ENCODE assay signal across 8 cellular contexts in the genomic region with DNA sequence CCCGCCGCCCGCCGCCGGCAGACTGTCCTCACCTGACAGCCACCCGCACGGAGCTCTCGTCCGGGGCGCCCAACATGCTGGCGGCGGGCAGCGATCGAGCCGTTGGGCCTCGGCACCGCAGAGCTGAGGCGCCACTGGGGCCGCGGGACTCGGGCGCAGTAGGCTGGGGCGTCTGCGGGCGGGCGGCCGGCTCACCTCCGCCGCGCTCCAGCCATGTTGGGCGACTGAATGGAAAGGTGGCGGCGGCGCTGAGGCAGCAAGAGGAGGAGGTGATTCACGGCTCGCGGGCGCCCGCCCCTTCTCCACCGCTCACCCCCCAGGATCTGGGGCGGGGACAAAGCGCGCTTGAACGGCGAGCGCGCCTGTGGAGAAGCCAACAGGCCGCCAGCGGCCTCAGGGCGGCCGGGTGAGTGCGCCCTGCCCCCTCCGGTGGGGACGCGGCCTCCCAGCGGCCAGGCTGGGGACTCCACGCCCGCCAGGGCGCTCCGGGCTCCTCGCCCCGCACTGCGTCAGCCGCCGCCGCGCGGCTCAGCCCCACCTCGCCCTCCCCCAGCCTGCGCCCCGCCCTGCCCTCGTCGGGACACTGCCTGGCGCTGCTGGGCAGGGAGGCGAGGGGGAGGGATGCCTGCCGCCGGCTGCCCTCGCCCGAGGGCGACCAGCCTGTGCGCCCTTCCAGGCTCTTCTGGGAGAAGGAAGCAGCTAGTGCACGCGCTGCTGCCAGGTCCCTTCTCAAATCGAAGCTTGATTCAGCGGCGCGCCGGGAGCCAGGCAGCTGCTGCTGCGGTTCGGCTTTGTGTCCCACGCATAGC. TPM values are rescaled to one million over a fixed set of nuclear protein-coding genes. Genes with fewer than 3 reads are reported as not detected.
DNase-seq lines count a peak whose midpoint lies in the region; ATAC-seq and TF ChIP-seq lines count a peak whose summit lies in the region.

A gene with protein sequence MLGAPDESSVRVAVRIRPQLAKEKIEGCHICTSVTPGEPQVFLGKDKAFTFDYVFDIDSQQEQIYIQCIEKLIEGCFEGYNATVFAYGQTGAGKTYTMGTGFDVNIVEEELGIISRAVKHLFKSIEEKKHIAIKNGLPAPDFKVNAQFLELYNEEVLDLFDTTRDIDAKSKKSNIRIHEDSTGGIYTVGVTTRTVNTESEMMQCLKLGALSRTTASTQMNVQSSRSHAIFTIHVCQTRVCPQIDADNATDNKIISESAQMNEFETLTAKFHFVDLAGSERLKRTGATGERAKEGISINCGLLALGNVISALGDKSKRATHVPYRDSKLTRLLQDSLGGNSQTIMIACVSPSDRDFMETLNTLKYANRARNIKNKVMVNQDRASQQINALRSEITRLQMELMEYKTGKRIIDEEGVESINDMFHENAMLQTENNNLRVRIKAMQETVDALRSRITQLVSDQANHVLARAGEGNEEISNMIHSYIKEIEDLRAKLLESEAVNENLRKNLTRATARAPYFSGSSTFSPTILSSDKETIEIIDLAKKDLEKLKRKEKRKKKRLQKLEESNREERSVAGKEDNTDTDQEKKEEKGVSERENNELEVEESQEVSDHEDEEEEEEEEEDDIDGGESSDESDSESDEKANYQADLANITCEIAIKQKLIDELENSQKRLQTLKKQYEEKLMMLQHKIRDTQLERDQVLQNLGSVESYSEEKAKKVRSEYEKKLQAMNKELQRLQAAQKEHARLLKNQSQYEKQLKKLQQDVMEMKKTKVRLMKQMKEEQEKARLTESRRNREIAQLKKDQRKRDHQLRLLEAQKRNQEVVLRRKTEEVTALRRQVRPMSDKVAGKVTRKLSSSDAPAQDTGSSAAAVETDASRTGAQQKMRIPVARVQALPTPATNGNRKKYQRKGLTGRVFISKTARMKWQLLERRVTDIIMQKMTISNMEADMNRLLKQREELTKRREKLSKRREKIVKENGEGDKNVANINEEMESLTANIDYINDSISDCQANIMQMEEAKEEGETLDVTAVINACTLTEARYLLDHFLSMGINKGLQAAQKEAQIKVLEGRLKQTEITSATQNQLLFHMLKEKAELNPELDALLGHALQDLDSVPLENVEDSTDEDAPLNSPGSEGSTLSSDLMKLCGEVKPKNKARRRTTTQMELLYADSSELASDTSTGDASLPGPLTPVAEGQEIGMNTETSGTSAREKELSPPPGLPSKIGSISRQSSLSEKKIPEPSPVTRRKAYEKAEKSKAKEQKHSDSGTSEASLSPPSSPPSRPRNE (N-terminal part only) (minus strand): TSS at position 226 of the 809 bp plus-strand sequence. CDS start 150 bp downstream, at position 76.

- H3K27ac ChIP-seq in PC-9: peak within 1 kb of the TSS; percentile 56
- H3K27ac ChIP-seq in fibroblast of lung (ENCODE audit: insufficient read depth, low read length): peak within 1 kb of the TSS; percentile 58
- peak within 1 kb of the TSS; percentile 66 for H3K27ac ChIP-seq in naive thymus-derived CD4-positive, alpha-beta T cell (ENCODE audit: low read depth, low read length)

- H2AFZ ChIP-seq in PC-9 (peak within 1 kb of the TSS; percentile 98), fibroblast of lung (ENCODE audit: low read length) (peak within 1 kb of the TSS; percentile 88)

- no TSS peak for BruUV-seq in PC-9 (replicated peaks; lab: Mats Ljungman, UMichigan)

- TF ChIP-seq CTCF in PC-9 (conservative IDR thresholded peaks at IDR 0.05) (peak; percentile 41; the same call in 1 of the 2 replicates), fibroblast of lung (conservative IDR thresholded peaks at IDR 0.05 in 1 of 2, IDR thresholded peaks at IDR 0.05 in 1 of 2; ENCODE audit: low read depth in 1 of 2, low read length in 2 of 2) (peak; percentile 23 to 33)

- H4K20me1 ChIP-seq in PC-9 (ENCODE audit: insufficient read depth): no peaks in the 10 kb centered on the region
- H4K20me1 ChIP-seq in fibroblast of lung (ENCODE audit: control insufficient read depth, extremely low read depth, insufficient read depth, low read length): no peaks in the 10 kb centered on the region

- H3K36me3 ChIP-seq in PC-9 (ENCODE audit: low read depth) (no peaks in the 10 kb centered on the region), fibroblast of lung (ENCODE audit: control insufficient read depth, insufficient read depth, low read length) (no peaks in the 10 kb centered on the region)
- peaks cover 0 to 5% (median 0%) of the 10 kb centered on the region in 3 experiments for H3K36me3 ChIP-seq in naive thymus-derived CD4-positive, alpha-beta T cell (ENCODE audit: control insufficient read depth in 2 of 3, insufficient read depth in 3 of 3, low read length in 3 of 3)

- intact Hi-C loops in PC-9 (cut with micrococcal nuclease; ENCODE audit: unreplicated experiment): loop anchor here (5.0 to 10.0 kb wide), 3 partner anchors 66 to 142 kb away; no protein-coding TSS in a partner anchor
- intact Hi-C loops in activated T-helper 1 cell treated with anti-CD3 and anti-CD28 coated beads, Interleukin-12 subunit alpha, Interleukin-12 subunit beta, Interleukin-2, Interleukin-4 antibody, amounts not matched to agents 30 ng/mL and 10 ng/mL and 1 ng/mL, durations not matched to agents 14 hours and 24 hours and 36 hours (cut with micrococcal nuclease): loop anchor here (1.0 to 10.0 kb wide), 12 partner anchors 24 to 1126 kb away; a partner anchor contains a TSS
- intact Hi-C loops in naive thymus-derived CD4-positive, alpha-beta T cell (cut with micrococcal nuclease): loop anchor here (1.0 to 10.0 kb wide), 12 partner anchors 71 to 1128 kb away; a partner anchor contains a TSS

- H3K4me1 Mint-ChIP-seq in activated T-helper 1 cell treated with anti-CD3 and anti-CD28 coated beads, Interleukin-12 subunit alpha, Interleukin-12 subunit beta, Interleukin-2, Interleukin-4 antibody, amounts not matched to agents 30 ng/mL and 10 ng/mL and 1 ng/mL, durations not matched to agents 14 hours and 24 hours and 36 hours (ENCODE audit: low read depth): peaks cover 24% of the 10 kb centered on the region
- peaks cover 10 to 28% (median 13%) of the 10 kb centered on the region in 7 donors for H3K4me1 Mint-ChIP-seq in naive thymus-derived CD4-positive, alpha-beta T cell
- peaks cover 8 to 9% of the 10 kb centered on the region in 2 donors for H3K4me1 Mint-ChIP-seq in stimulated activated naive B cell treated with anti-CD40 and anti-IgM and Interleukin-4, amounts not matched to agents 10 μg/mL and 1 μg/mL and 100 μg/mL, for 72 hours

- H3F3A ChIP-seq in PC-9 (ENCODE audit: insufficient read depth, low read depth): peaks cover 6% of the 10 kb centered on the region; the same call in 1 of the 2 replicates

- H3K27me3 Mint-ChIP-seq in activated T-helper 1 cell treated with anti-CD3 and anti-CD28 coated beads, Interleukin-12 subunit alpha, Interleukin-12 subunit beta, Interleukin-2, Interleukin-4 antibody, amounts not matched to agents 30 ng/mL and 10 ng/mL and 1 ng/mL, durations not matched to agents 14 hours and 24 hours and 36 hours (ENCODE audit: insufficient read depth): peaks cover 2% of the 10 kb centered on the region
- peaks cover 0 to 32% (median 4%) of the 10 kb centered on the region in 5 donors for H3K27me3 Mint-ChIP-seq in naive thymus-derived CD4-positive, alpha-beta T cell
- H3K27me3 Mint-ChIP-seq in stimulated activated naive B cell treated with anti-CD40 and anti-IgM and Interleukin-4, amounts not matched to agents 10 μg/mL and 1 μg/mL and 100 μg/mL, for 72 hours: peaks cover 26 to 51% of the 10 kb centered on the region in 2 donors

- H3K4me3 Mint-ChIP-seq in activated T-helper 1 cell treated with anti-CD3 and anti-CD28 coated beads, Interleukin-12 subunit alpha, Interleukin-12 subunit beta, Interleukin-2, Interleukin-4 antibody, amounts not matched to agents 30 ng/mL and 10 ng/mL and 1 ng/mL, durations not matched to agents 14 hours and 24 hours and 36 hours: peak within 1 kb of the TSS; percentile 89
- peak within 1 kb of the TSS; percentile 86 to 98 (median 92) for H3K4me3 Mint-ChIP-seq in naive thymus-derived CD4-positive, alpha-beta T cell
- peak within 1 kb of the TSS; percentile 91 for H3K4me3 Mint-ChIP-seq in stimulated activated naive B cell treated with anti-CD40 and anti-IgM and Interleukin-4, amounts not matched to agents 10 μg/mL and 1 μg/mL and 100 μg/mL, for 72 hours

- H3K79me2 ChIP-seq in PC-9 (ENCODE audit: low read depth) (peaks cover 40% of the 10 kb centered on the region), fibroblast of lung (ENCODE audit: control insufficient read depth, insufficient read depth, low read length) (no peaks in the 10 kb centered on the region)

- peak within 1 kb of the TSS; percentile 69 for H3K9ac ChIP-seq in fibroblast of lung (ENCODE audit: insufficient read depth, low read length)

- H3K9me3 ChIP-seq in PC-9 (ENCODE audit: insufficient read depth, low read depth) (no peaks in the 10 kb centered on the region), fibroblast of lung (ENCODE audit: control insufficient read depth, insufficient read depth, low read depth, low read length) (no peaks in the 10 kb centered on the region)
- no peaks in the 10 kb centered on the region for H3K9me3 ChIP-seq in naive thymus-derived CD4-positive, alpha-beta T cell (ENCODE audit: control insufficient read depth in 2 of 3, low read length in 3 of 3)

- peak within 1 kb of the TSS; percentile 91 for H3K27ac Mint-ChIP-seq in activated T-helper 1 cell treated with anti-CD3 and anti-CD28 coated beads, Interleukin-12 subunit alpha, Interleukin-12 subunit beta, Interleukin-2, Interleukin-4 antibody, amounts not matched to agents 30 ng/mL and 10 ng/mL and 1 ng/mL, durations not matched to agents 14 hours and 24 hours and 36 hours
- peak within 1 kb of the TSS; percentile 79 to 97 (median 89) for H3K27ac Mint-ChIP-seq in naive thymus-derived CD4-positive, alpha-beta T cell
- H3K27ac Mint-ChIP-seq in stimulated activated naive B cell treated with anti-CD40 and anti-IgM and Interleukin-4, amounts not matched to agents 10 μg/mL and 1 μg/mL and 100 μg/mL, for 72 hours: peak within 1 kb of the TSS; percentile 79

- H3K27me3 ChIP-seq in PC-9 (ENCODE audit: insufficient read depth, low read depth) (no peaks in the 10 kb centered on the region), fibroblast of lung (ENCODE audit: control insufficient read depth, insufficient read depth, low read length) (no peaks in the 10 kb centered on the region)
- no peaks in the 10 kb centered on the region for H3K27me3 ChIP-seq in naive thymus-derived CD4-positive, alpha-beta T cell (ENCODE audit: control insufficient read depth in 2 of 2, insufficient read depth in 2 of 2, low read length in 2 of 2)

- H3K4me2 ChIP-seq in PC-9: peak within 1 kb of the TSS; percentile 98
- peak within 1 kb of the TSS; percentile 78 for H3K4me2 ChIP-seq in fibroblast of lung (ENCODE audit: extremely low read depth, insufficient read depth, low read length)

- no peaks in the 10 kb centered on the region for H3K9me3 Mint-ChIP-seq in activated T-helper 1 cell treated with anti-CD3 and anti-CD28 coated beads, Interleukin-12 subunit alpha, Interleukin-12 subunit beta, Interleukin-2, Interleukin-4 antibody, amounts not matched to agents 30 ng/mL and 10 ng/mL and 1 ng/mL, durations not matched to agents 14 hours and 24 hours and 36 hours
- H3K9me3 Mint-ChIP-seq in naive thymus-derived CD4-positive, alpha-beta T cell: no peaks in the 10 kb centered on the region
- no peaks in the 10 kb centered on the region for H3K9me3 Mint-ChIP-seq in stimulated activated naive B cell treated with anti-CD40 and anti-IgM and Interleukin-4, amounts not matched to agents 10 μg/mL and 1 μg/mL and 100 μg/mL, for 72 hours

- CTCF ChIA-PET in PC-9 (lab: Charles Lee): interaction anchor here (0.6 kb wide), 1 partner anchor 11 kb away, joined by 11 read pairs; no protein-coding TSS in a partner anchor
- CTCF ChIA-PET in naive thymus-derived CD4-positive, alpha-beta T cell (lab: Charles Lee): interaction anchor here (0.6 to 1.0 kb wide), 2 partner anchors 176 to 198 kb away, joined by 3 read pairs; a partner anchor contains a TSS

- POLR2A ChIA-PET in PC-9 (lab: Charles Lee; ENCODE audit: unreplicated experiment): interaction anchor here (0.5 to 0.6 kb wide), 2 partner anchors 61 to 91 kb away, joined by 4 read pairs; no protein-coding TSS in a partner anchor
- POLR2A ChIA-PET in naive thymus-derived CD4-positive, alpha-beta T cell (lab: Charles Lee): interaction anchor here (1.2 kb wide), 1 partner anchor 1127 kb away, joined by 6 read pairs; a partner anchor contains a TSS

- peak within 1 kb of the TSS; percentile 99 for H3K4me3 ChIP-seq in PC-9
- peak within 1 kb of the TSS; percentile 66 to 74 (median 68) for H3K4me3 ChIP-seq in fibroblast of lung (replicated peaks in 1 of 4; ENCODE audit: control extremely low read depth in 1 of 4, insufficient read depth in 1 of 4, low read depth in 3 of 4, low read length in 4 of 4)
- peak within 1 kb of the TSS; percentile 75 for H3K4me3 ChIP-seq in naive thymus-derived CD4-positive, alpha-beta T cell (ENCODE audit: low read length)

- H3K4me1 ChIP-seq in PC-9 (replicated peaks; ENCODE audit: insufficient read depth): peaks cover 23% of the 10 kb centered on the region
- peaks cover 2% of the 10 kb centered on the region for H3K4me1 ChIP-seq in fibroblast of lung (ENCODE audit: control insufficient read depth, extremely low read depth, insufficient read depth, low read length)
- peaks cover 9 to 10% of the 10 kb centered on the region in 2 donors for H3K4me1 ChIP-seq in naive thymus-derived CD4-positive, alpha-beta T cell (ENCODE audit: control insufficient read depth in 2 of 2, insufficient read depth in 2 of 2, low read length in 2 of 2)

- DNase-seq in DMS153 (lab: John Stamatoyannopoulos, UW) (peak; percentile 93), HuH-7.5 (ENCODE audit: low spot score) (peak; percentile 77), PC-9 (peak; percentile 83 to 97), fibroblast of lung (ENCODE audit: low read depth in 2 of 2) (peak; percentile 87 to 91)
- DNase-seq in activated T-helper 1 cell treated with anti-CD3 and anti-CD28 coated beads, Interleukin-12 subunit alpha, Interleukin-12 subunit beta, Interleukin-2, Interleukin-4 antibody, amounts not matched to agents 30 ng/mL and 10 ng/mL and 1 ng/mL, durations not matched to agents 14 hours and 24 hours and 36 hours (ENCODE audit: low spot score): peak; percentile 84
- peak; percentile 71 to 91 (median 82) for DNase-seq in naive thymus-derived CD4-positive, alpha-beta T cell
- peak; percentile 77 for DNase-seq in stimulated activated naive B cell treated with anti-CD40 and anti-IgM and Interleukin-4, amounts not matched to agents 10 μg/mL and 1 μg/mL and 100 μg/mL, for 72 hours

- peak; percentile 97 for ATAC-seq in GM21528 (IDR thresholded peaks at IDR 0.05; ENCODE audit: low FRiP score, unreplicated experiment)
- ATAC-seq in naive thymus-derived CD4-positive, alpha-beta T cell: peak; percentile 93
- ATAC-seq in stimulated activated naive B cell treated with anti-CD40 and anti-IgM and Interleukin-4, amounts not matched to agents 10 μg/mL and 1 μg/mL and 100 μg/mL, for 72 hours (replicated peaks): peak; percentile 91 to 93

- H3K9me2 ChIP-seq in PC-9 (ENCODE audit: insufficient read depth): no peaks in the 10 kb centered on the region

- H3K36me3 Mint-ChIP-seq in activated T-helper 1 cell treated with anti-CD3 and anti-CD28 coated beads, Interleukin-12 subunit alpha, Interleukin-12 subunit beta, Interleukin-2, Interleukin-4 antibody, amounts not matched to agents 30 ng/mL and 10 ng/mL and 1 ng/mL, durations not matched to agents 14 hours and 24 hours and 36 hours (ENCODE audit: low read depth): no peaks in the 10 kb centered on the region
- peaks cover 0 to 2% (median 0%) of the 10 kb centered on the region in 5 donors for H3K36me3 Mint-ChIP-seq in naive thymus-derived CD4-positive, alpha-beta T cell
- H3K36me3 Mint-ChIP-seq in stimulated activated naive B cell treated with anti-CD40 and anti-IgM and Interleukin-4, amounts not matched to agents 10 μg/mL and 1 μg/mL and 100 μg/mL, for 72 hours: no peaks in the 10 kb centered on the region

RNA-seq across cellular contexts. Expression of the gene that starts here (rescaled TPM):
- total RNA-seq in PC-9 (2021) (12.1 and 13.6 TPM in 2 replicates), fibroblast of lung (2.8 and 5.9 TPM in 2 replicates)
- 23.3 and 25.2 TPM in 2 replicates for total RNA-seq in activated T-helper 1 cell treated with anti-CD3 and anti-CD28 coated beads, Interleukin-12 subunit alpha, Interleukin-12 subunit beta, Interleukin-2, Interleukin-4 antibody, amounts not matched to agents 30 ng/mL and 10 ng/mL and 1 ng/mL, durations not matched to agents 14 hours and 24 hours and 36 hours
- 2.5 and 3.9 TPM in 2 replicates for polyA plus RNA-seq in fibroblast of lung
- 1.7 and 2.3 TPM in 2 replicates for polyA plus RNA-seq in fibroblast of lung (2012)
- 1.2 TPM in 1 of 2 replicates, not detected in the other for polyA minus RNA-seq in fibroblast of lung (ENCODE audit: low replicate concordance)
- 10 to 100 TPM in 2 of 5 experiments, 1 to 10 TPM in 3; 5.0 to 12.0 (median 9.3) TPM for total RNA-seq in naive thymus-derived CD4-positive, alpha-beta T cell
- polyA plus RNA-seq in naive thymus-derived CD4-positive, alpha-beta T cell: 1 to 10 TPM; 1.7 to 2.8 TPM

Comparison
In these comparisons a context has a peak if more than half of its experiments do, and no peak if none do; other contexts are left out.
1. Peak in every context shown above with its lines: DNase-seq, ATAC-seq, H3K4me3 ChIP-seq and H3K27ac ChIP-seq.